In the genomic region with DNA sequence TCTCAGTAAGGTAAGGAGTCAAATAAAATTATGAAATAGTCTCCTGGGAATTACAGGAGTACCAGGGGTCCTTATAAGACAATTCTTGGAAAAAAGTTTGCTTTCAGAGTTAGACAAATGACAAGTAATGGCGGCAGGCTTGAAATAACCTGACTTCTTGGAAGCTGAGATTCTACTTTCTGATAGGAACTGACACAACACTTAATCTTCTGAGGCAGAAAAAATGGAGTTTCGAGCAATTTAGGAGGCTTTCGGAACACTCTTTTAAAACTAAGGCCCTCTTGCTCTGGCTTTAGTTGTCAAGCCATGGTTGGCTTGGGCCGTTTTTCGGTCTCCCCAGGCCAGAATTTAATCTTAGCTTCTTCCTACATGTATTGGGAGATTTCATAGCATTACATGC, we compare ENCODE assay signal across 22 cellular contexts.
"Had no signal": no experiment of that assay in that cellular context is flagged by ENCODE, and none has a peak within 500 bp of the region (broad histone marks: within the 10 kb centered on the region; RNA-seq: fewer than 3 reads in every experiment).

No MANE protein-coding gene starts in this region.

- H3K4me3 ChIP-seq: SJCRH30 had no signal

- DNase-seq: IMR-90, MV-4-11, NCI-H1048, NCI-H1105, NCI-H1417, NCI-H1436 treated with DMSO at 0.1 percent for 48 hours, NCI-H1694, NCI-H187 treated with DMSO at 0.1 percent for 48 hours, NCI-H2029 treated with DMSO at 0.1 percent for 48 hours, NCI-H2171 treated with DMSO at 0.1 percent for 48 hours, NCI-H446, NCI-H510A, NCI-H524 treated with DMSO at 0.1 percent for 48 hours, NCI-H774, PC-3, SHP77 treated with DMSO at 0.1 percent for 48 hours, SJCRH30 had no signal

- H3K9me3 ChIP-seq: SJCRH30 had no signal

- H3K9ac ChIP-seq: KMS-11 had no signal

- H3K4me2 ChIP-seq: KMS-11 had no signal

- H3K27me3 ChIP-seq: SJCRH30 had no signal

- H3K27ac ChIP-seq: KMS-11, SJCRH30 had no signal

- ATAC-seq: HepG2, Panc1, PC-3, Right ventricle myocardium inferior, SK-N-SH treated with all-trans-retinoic acid at 6 μM for 48 hours had no signal

- H3K36me3 ChIP-seq: SJCRH30 had no signal

- H3K4me1 ChIP-seq: SJCRH30 had no signal
